In the genomic region with DNA sequence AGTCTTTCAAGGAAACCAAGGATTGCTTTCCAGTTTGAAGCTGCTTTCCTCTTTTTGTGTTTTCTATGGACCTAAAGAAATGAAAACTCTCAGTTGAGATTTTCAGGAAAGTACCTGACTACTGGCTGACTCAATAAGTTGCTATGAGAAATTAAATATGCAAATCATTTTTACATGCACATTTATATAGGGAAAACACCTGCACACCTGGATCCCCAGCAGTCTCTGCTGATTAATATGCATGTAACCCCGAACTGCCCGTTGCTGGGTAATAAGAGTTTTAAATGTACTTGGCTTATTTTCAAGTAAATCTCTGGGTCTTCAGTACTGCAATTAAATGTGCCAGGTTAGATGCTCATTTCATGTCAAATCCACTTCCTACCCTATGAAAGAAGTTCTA, we compare ENCODE assay signal across 24 cellular contexts.
DNase-seq lines count a peak whose midpoint lies in the region; ATAC-seq and TF ChIP-seq lines count a peak whose summit lies in the region.
"Had no signal": no experiment of that assay in that cellular context is flagged by ENCODE, and none has a peak within 500 bp of the region (broad histone marks: within the 10 kb centered on the region; RNA-seq: fewer than 3 reads in every experiment).

No MANE protein-coding gene starts in this region.

- no peak overlapping the region for H3K4me3 Mint-ChIP-seq in activated CD4-positive, alpha-beta memory T cell treated with anti-CD3 and anti-CD28 coated beads for 36 hours
- H3K4me3 Mint-ChIP-seq in activated CD4-positive, alpha-beta memory T cell treated with anti-CD3 and anti-CD28 coated beads, Interleukin-2, amount 10 ng/mL, durations not matched to agents 7 days and 5 days = no peak overlapping the region
- H3K4me3 Mint-ChIP-seq in memory B cell (no peak overlapping the region), glutamatergic neuron (ENCODE audit: unreplicated experiment) (no peak overlapping the region)
- H3K4me3 Mint-ChIP-seq: CD8-positive, alpha-beta T cell; dendritic cell treated with granulocyte-macrophage colony-stimulating factor and Interleukin-4, amounts not matched to agents 40 ng/mL and 50 ng/mL, for 4 days; HFFc6; nephron; WTC11 had no signal

- H3K27ac Mint-ChIP-seq in activated CD4-positive, alpha-beta memory T cell treated with anti-CD3 and anti-CD28 coated beads for 36 hours = no peak overlapping the region
- no peak overlapping the region for H3K27ac Mint-ChIP-seq in activated CD4-positive, alpha-beta memory T cell treated with anti-CD3 and anti-CD28 coated beads, Interleukin-2, amount 10 ng/mL, durations not matched to agents 7 days and 5 days
- H3K27ac Mint-ChIP-seq in memory B cell (no peak overlapping the region), glutamatergic neuron (ENCODE audit: unreplicated experiment) (no peak overlapping the region)
- H3K27ac Mint-ChIP-seq: CD8-positive, alpha-beta T cell; dendritic cell treated with granulocyte-macrophage colony-stimulating factor and Interleukin-4, amounts not matched to agents 40 ng/mL and 50 ng/mL, for 4 days; HFFc6; nephron; WTC11 had no signal

- POLR2A ChIA-PET in activated CD4-positive, alpha-beta memory T cell treated with anti-CD3 and anti-CD28 coated beads for 36 hours (lab: Charles Lee) = no interaction called here
- POLR2A ChIA-PET in activated CD4-positive, alpha-beta memory T cell treated with anti-CD3 and anti-CD28 coated beads, Interleukin-2, amount 10 ng/mL, durations not matched to agents 7 days and 5 days (lab: Charles Lee) = no interaction called here

- CTCF ChIA-PET in activated CD4-positive, alpha-beta memory T cell treated with anti-CD3 and anti-CD28 coated beads for 36 hours (lab: Charles Lee) = no interaction called here
- CTCF ChIA-PET in activated CD4-positive, alpha-beta memory T cell treated with anti-CD3 and anti-CD28 coated beads, Interleukin-2, amount 10 ng/mL, durations not matched to agents 7 days and 5 days (lab: Charles Lee) = no interaction called here

- ATAC-seq in GM18907 (IDR thresholded peaks at IDR 0.05; ENCODE audit: unreplicated experiment) (peak; percentile 65), HG03565 (IDR thresholded peaks at IDR 0.05; ENCODE audit: unreplicated experiment) (peak; percentile 44), memory B cell (ENCODE audit: low read depth) (peak; percentile 65)
- ATAC-seq: CD8-positive, alpha-beta T cell; right cardiac atrium; WTC11 had no signal

- peak; percentile 12 for DNase-seq in activated CD4-positive, alpha-beta memory T cell treated with anti-CD3 and anti-CD28 coated beads for 36 hours
- no peak for DNase-seq in activated CD4-positive, alpha-beta memory T cell treated with anti-CD3 and anti-CD28 coated beads, Interleukin-2, amount 10 ng/mL, durations not matched to agents 7 days and 5 days
- DNase-seq in memory B cell (ENCODE audit: low spot score in 2 of 2) (no peak), glutamatergic neuron (no peak), NCI-H1694 (lab: John Stamatoyannopoulos, UW) (no peak)
- DNase-seq in stimulated activated naive CD4-positive, alpha-beta T cell (lab: John Stamatoyannopoulos, UW) = no peak
- DNase-seq: AML-193; CD8-positive, alpha-beta T cell; central memory CD4-positive, alpha-beta T cell; HFFc6; kidney; NCI-H146; NCI-H2171; NCI-H524; ovary; Peyer's patch; right cardiac atrium; SIG-M5; trophoblast cell had no signal

- no peak for TF ChIP-seq CTCF in glutamatergic neuron (IDR thresholded peaks at IDR 0.05; ENCODE audit: partially characterized antibody, unreplicated experiment)

- peaks cover 3% of the 10 kb centered on the region for H3K36me3 Mint-ChIP-seq in activated CD4-positive, alpha-beta memory T cell treated with anti-CD3 and anti-CD28 coated beads for 36 hours
- no peaks in the 10 kb centered on the region for H3K36me3 Mint-ChIP-seq in activated CD4-positive, alpha-beta memory T cell treated with anti-CD3 and anti-CD28 coated beads, Interleukin-2, amount 10 ng/mL, durations not matched to agents 7 days and 5 days (ENCODE audit: low read depth)
- H3K36me3 Mint-ChIP-seq in memory B cell (no peaks in the 10 kb centered on the region), glutamatergic neuron (ENCODE audit: unreplicated experiment) (no peaks in the 10 kb centered on the region)
- H3K36me3 Mint-ChIP-seq: CD8-positive, alpha-beta T cell; WTC11 had no signal

- H3K9me3 Mint-ChIP-seq in activated CD4-positive, alpha-beta memory T cell treated with anti-CD3 and anti-CD28 coated beads for 36 hours = peaks cover 14% of the 10 kb centered on the region
- H3K9me3 Mint-ChIP-seq in activated CD4-positive, alpha-beta memory T cell treated with anti-CD3 and anti-CD28 coated beads, Interleukin-2, amount 10 ng/mL, durations not matched to agents 7 days and 5 days = peaks cover 15% of the 10 kb centered on the region
- H3K9me3 Mint-ChIP-seq in memory B cell = no peaks in the 10 kb centered on the region
- H3K9me3 Mint-ChIP-seq in glutamatergic neuron (ENCODE audit: unreplicated experiment) = no peaks in the 10 kb centered on the region
- H3K9me3 Mint-ChIP-seq: dendritic cell treated with granulocyte-macrophage colony-stimulating factor and Interleukin-4, amounts not matched to agents 40 ng/mL and 50 ng/mL, for 4 days; HFFc6; nephron had no signal

- peaks cover 21% of the 10 kb centered on the region for H3K4me1 Mint-ChIP-seq in activated CD4-positive, alpha-beta memory T cell treated with anti-CD3 and anti-CD28 coated beads for 36 hours (ENCODE audit: low read depth)
- peaks cover 13% of the 10 kb centered on the region for H3K4me1 Mint-ChIP-seq in activated CD4-positive, alpha-beta memory T cell treated with anti-CD3 and anti-CD28 coated beads, Interleukin-2, amount 10 ng/mL, durations not matched to agents 7 days and 5 days
- H3K4me1 Mint-ChIP-seq in memory B cell (peaks cover 19% of the 10 kb centered on the region), glutamatergic neuron (ENCODE audit: low read depth, unreplicated experiment) (peaks cover 7% of the 10 kb centered on the region)

- intact Hi-C loops in activated CD4-positive, alpha-beta memory T cell treated with anti-CD3 and anti-CD28 coated beads for 36 hours (cut with micrococcal nuclease) = no loop called here

- no peaks in the 10 kb centered on the region for H3K27me3 Mint-ChIP-seq in activated CD4-positive, alpha-beta memory T cell treated with anti-CD3 and anti-CD28 coated beads for 36 hours
- no peaks in the 10 kb centered on the region for H3K27me3 Mint-ChIP-seq in activated CD4-positive, alpha-beta memory T cell treated with anti-CD3 and anti-CD28 coated beads, Interleukin-2, amount 10 ng/mL, durations not matched to agents 7 days and 5 days
- H3K27me3 Mint-ChIP-seq in memory B cell (no peaks in the 10 kb centered on the region), glutamatergic neuron (ENCODE audit: unreplicated experiment) (peaks cover 3% of the 10 kb centered on the region)
